ENCODE assay signal across 8 cellular contexts in the genomic region with DNA sequence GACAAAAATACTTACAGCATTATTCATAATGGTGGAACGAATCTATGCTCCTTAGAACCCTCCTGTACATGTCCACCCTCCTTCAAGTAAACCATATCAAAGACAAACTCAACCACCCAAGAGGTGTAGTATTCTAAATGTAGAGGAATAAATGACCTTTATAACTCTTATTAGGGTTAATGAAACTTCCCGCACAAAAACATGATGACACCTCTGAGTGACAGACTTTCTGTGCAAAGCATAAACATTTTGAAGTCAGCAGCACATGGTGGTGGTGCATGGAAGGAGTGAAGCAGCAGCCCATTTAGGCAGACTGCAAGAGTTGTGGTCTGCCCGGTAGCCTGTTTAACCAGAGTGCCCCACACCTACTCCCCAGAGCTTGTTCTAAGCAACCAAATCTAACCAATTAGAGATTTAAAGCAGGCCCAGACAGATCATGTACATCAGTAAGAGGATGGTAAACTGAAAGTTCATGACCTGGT. TPM values are rescaled to one million over a fixed set of nuclear protein-coding genes. Genes with fewer than 3 reads are reported as not detected.
DNase-seq lines count a peak whose midpoint lies in the region; ATAC-seq and TF ChIP-seq lines count a peak whose summit lies in the region.

No MANE protein-coding gene starts in this region.

- H2AFZ ChIP-seq in mesenchymal stem cell (ENCODE audit: low read depth, low read length) = peak overlapping the region; percentile 85

- peaks cover 6% of the 10 kb centered on the region for H3K36me3 Mint-ChIP-seq in activated naive CD8-positive, alpha-beta T cell treated with anti-CD3 and anti-CD28 coated beads, Interleukin-2, amount 10 ng/mL, durations not matched to agents 7 days and 5 days

- peak overlapping the region; percentile 66 for H2BK5ac ChIP-seq in mesenchymal stem cell (ENCODE audit: low read depth, low read length, poor library complexity, severe bottlenecking)

- no peak overlapping the region for H2BK12ac ChIP-seq in mesenchymal stem cell (ENCODE audit: low read length in 2 of 2)

- H3K27me3 Mint-ChIP-seq in activated naive CD8-positive, alpha-beta T cell treated with anti-CD3 and anti-CD28 coated beads, Interleukin-2, amount 10 ng/mL, durations not matched to agents 7 days and 5 days = peaks cover 1% of the 10 kb centered on the region

- peak overlapping the region; percentile 54 for H3K27ac ChIP-seq in mesenchymal stem cell (ENCODE audit: low read length, poor library complexity, severe bottlenecking)

- H3K79me1 ChIP-seq in mesenchymal stem cell (replicated peaks; ENCODE audit: low read length, poor library complexity, severe bottlenecking) = peaks cover 6% of the 10 kb centered on the region

- H2BK120ac ChIP-seq in mesenchymal stem cell (ENCODE audit: low read depth, low read length) = peak overlapping the region; percentile 61

- peak overlapping the region; percentile 66 for H2AK5ac ChIP-seq in mesenchymal stem cell (ENCODE audit: low read length, severe bottlenecking)

- peaks cover 4% of the 10 kb centered on the region for H3K4me1 ChIP-seq in mesenchymal stem cell (ENCODE audit: control insufficient read depth, insufficient read depth, low read depth, low read length)

- no peak for ATAC-seq in activated naive CD8-positive, alpha-beta T cell treated with anti-CD3 and anti-CD28 coated beads, Interleukin-2, amount 10 ng/mL, durations not matched to agents 7 days and 5 days (ENCODE audit: low read depth)
- ATAC-seq in GM21447 (IDR thresholded peaks at IDR 0.05; ENCODE audit: unreplicated experiment) (no peak), omental fat pad (ENCODE audit: low FRiP score) (no peak)

- peak; percentile 28 for DNase-seq in stimulated activated CD4-positive, alpha-beta T cell treated with anti-CD3 and anti-CD28 coated beads, Interleukin-1b, Interleukin-23, amount 100 ng/mL, for 48 hours
- DNase-seq in stimulated activated CD4-positive, alpha-beta T cell treated with anti-CD3 and anti-CD28 coated beads, Interleukin-2, amount 100 ng/mL, for 24 hours = no peak
- no peak for DNase-seq in activated naive CD8-positive, alpha-beta T cell treated with anti-CD3 and anti-CD28 coated beads, Interleukin-2, amount 10 ng/mL, durations not matched to agents 7 days and 5 days
- DNase-seq in mesenchymal stem cell (no peak), NCI-H1092 treated with DMSO at 0.1 percent for 48 hours (lab: John Stamatoyannopoulos, UW) (no peak), omental fat pad (ENCODE audit: low spot score) (no peak), cerebellar cortex (ENCODE audit: low spot score) (no peak)

- H3K9me3 Mint-ChIP-seq in activated naive CD8-positive, alpha-beta T cell treated with anti-CD3 and anti-CD28 coated beads, Interleukin-2, amount 10 ng/mL, durations not matched to agents 7 days and 5 days = no peaks in the 10 kb centered on the region

- 75% methylated on average over 1 of the region's 3 CpGs for WGBS in mesenchymal stem cell

- no peak overlapping the region for H3K14ac ChIP-seq in mesenchymal stem cell (ENCODE audit: low read length in 2 of 2)

- H3K4ac ChIP-seq in mesenchymal stem cell (ENCODE audit: low read depth in 1 of 2, low read length in 2 of 2) = peak overlapping the region in 1 of 2 experiments; percentile 44

- H4K8ac ChIP-seq in mesenchymal stem cell (ENCODE audit: low read length) = peak overlapping the region; percentile 99

- H4K91ac ChIP-seq in mesenchymal stem cell (ENCODE audit: low read length) = peak overlapping the region; percentile 86

- H3K4me1 Mint-ChIP-seq in activated naive CD8-positive, alpha-beta T cell treated with anti-CD3 and anti-CD28 coated beads, Interleukin-2, amount 10 ng/mL, durations not matched to agents 7 days and 5 days = peaks cover 29% of the 10 kb centered on the region

- peak overlapping the region; percentile 71 for H3K4me2 ChIP-seq in mesenchymal stem cell (ENCODE audit: low read length, poor library complexity, severe bottlenecking)

- peak overlapping the region; percentile 94 for H3K9ac ChIP-seq in mesenchymal stem cell (ENCODE audit: low read length)

- H3K4me3 ChIP-seq in mesenchymal stem cell (ENCODE audit: insufficient read depth in 1 of 2, low read depth in 1 of 2, low read length in 2 of 2) = peak overlapping the region; percentile 39 to 99

- peak overlapping the region; percentile 95 for H3K27ac Mint-ChIP-seq in activated naive CD8-positive, alpha-beta T cell treated with anti-CD3 and anti-CD28 coated beads, Interleukin-2, amount 10 ng/mL, durations not matched to agents 7 days and 5 days

- H3K9me3 ChIP-seq in mesenchymal stem cell (ENCODE audit: control insufficient read depth, low read length) = no peaks in the 10 kb centered on the region

- no peak overlapping the region for H3K23ac ChIP-seq in mesenchymal stem cell (ENCODE audit: low read length in 2 of 2)

- H2BK15ac ChIP-seq in mesenchymal stem cell (ENCODE audit: low read depth, poor library complexity, severe bottlenecking) = no peak overlapping the region

- POLR2A ChIA-PET in activated naive CD8-positive, alpha-beta T cell treated with anti-CD3 and anti-CD28 coated beads, Interleukin-2, amount 10 ng/mL, durations not matched to agents 7 days and 5 days (lab: Charles Lee) = interaction anchor here (0.6 to 3.2 kb wide), 9 partner anchors 10 to 442 kb away, joined by 3 to 41 read pairs (median 5); a partner anchor contains a TSS

- H3K4me3 Mint-ChIP-seq in activated naive CD8-positive, alpha-beta T cell treated with anti-CD3 and anti-CD28 coated beads, Interleukin-2, amount 10 ng/mL, durations not matched to agents 7 days and 5 days = peak overlapping the region; percentile 96

- peaks cover 0 to 13% of the 10 kb centered on the region in 2 experiments for H3K27me3 ChIP-seq in mesenchymal stem cell (ENCODE audit: control insufficient read depth in 1 of 2, insufficient read depth in 1 of 2, low read length in 2 of 2)

- peak overlapping the region; percentile 79 to 98 for H3K18ac ChIP-seq in mesenchymal stem cell (ENCODE audit: low read depth in 1 of 2, low read length in 2 of 2)

- TF ChIP-seq CTCF in omental fat pad (IDR thresholded peaks at IDR 0.05) = no peak

- peaks cover 2 to 9% of the 10 kb centered on the region in 2 experiments for H3K36me3 ChIP-seq in mesenchymal stem cell (ENCODE audit: control insufficient read depth in 1 of 2, insufficient read depth in 2 of 2, low read depth in 1 of 2, low read length in 2 of 2)

RNA-seq across cellular contexts. Expression of a gene that starts 0.6 kb away (rescaled TPM):
- total RNA-seq in activated naive CD8-positive, alpha-beta T cell treated with anti-CD3 and anti-CD28 coated beads, Interleukin-2, amount 10 ng/mL, durations not matched to agents 7 days and 5 days = 10 to 100 TPM; 47.6 to 53.9 TPM
- 15.2 TPM for polyA plus RNA-seq in mesenchymal stem cell (2013, experiment 1 of 2)
- polyA plus RNA-seq in mesenchymal stem cell (2013, experiment 2 of 2) = 16.5 TPM
- total RNA-seq in omental fat pad = 10 to 100 TPM; 13.7 to 32.0 (median 22.3) TPM

RNA-seq across cellular contexts. Expression of a gene that starts 25.5 kb away (rescaled TPM):
- total RNA-seq in activated naive CD8-positive, alpha-beta T cell treated with anti-CD3 and anti-CD28 coated beads, Interleukin-2, amount 10 ng/mL, durations not matched to agents 7 days and 5 days = under 1 TPM; 0.57 to 0.58 TPM
- polyA plus RNA-seq in mesenchymal stem cell (2013, experiment 1 of 2) = 3.6 TPM
- polyA plus RNA-seq in mesenchymal stem cell (2013, experiment 2 of 2) = 3.6 TPM
- under 1 TPM; 0.24 to 0.63 (median 0.42) TPM for total RNA-seq in omental fat pad

RNA-seq across cellular contexts. Expression of a gene that starts 38.8 kb away (rescaled TPM):
- total RNA-seq in activated naive CD8-positive, alpha-beta T cell treated with anti-CD3 and anti-CD28 coated beads, Interleukin-2, amount 10 ng/mL, durations not matched to agents 7 days and 5 days = 10 to 100 TPM; 23.9 to 26.2 TPM
- polyA plus RNA-seq in mesenchymal stem cell (2013, experiment 1 of 2) = 40.7 TPM
- polyA plus RNA-seq in mesenchymal stem cell (2013, experiment 2 of 2) = 39.6 TPM
- total RNA-seq in omental fat pad = 10 to 100 TPM; 24.1 to 47.7 (median 31.3) TPM

RNA-seq across cellular contexts. Expression of a gene that starts 45.2 kb away (rescaled TPM):
- not detected for total RNA-seq in activated naive CD8-positive, alpha-beta T cell treated with anti-CD3 and anti-CD28 coated beads, Interleukin-2, amount 10 ng/mL, durations not matched to agents 7 days and 5 days
- not detected for polyA plus RNA-seq in mesenchymal stem cell (2013, experiment 1 of 2)
- polyA plus RNA-seq in mesenchymal stem cell (2013, experiment 2 of 2) = not detected
- not detected for total RNA-seq in omental fat pad

RNA-seq across cellular contexts. Expression of a gene that starts 52.1 kb away (rescaled TPM):
- 10 to 100 TPM; 36.2 to 43.4 TPM for total RNA-seq in activated naive CD8-positive, alpha-beta T cell treated with anti-CD3 and anti-CD28 coated beads, Interleukin-2, amount 10 ng/mL, durations not matched to agents 7 days and 5 days
- 9.6 TPM for polyA plus RNA-seq in mesenchymal stem cell (2013, experiment 1 of 2)
- 10.1 TPM for polyA plus RNA-seq in mesenchymal stem cell (2013, experiment 2 of 2)
- 10 to 100 TPM; 13.6 to 23.0 (median 18.2) TPM for total RNA-seq in omental fat pad
